In the genomic region with DNA sequence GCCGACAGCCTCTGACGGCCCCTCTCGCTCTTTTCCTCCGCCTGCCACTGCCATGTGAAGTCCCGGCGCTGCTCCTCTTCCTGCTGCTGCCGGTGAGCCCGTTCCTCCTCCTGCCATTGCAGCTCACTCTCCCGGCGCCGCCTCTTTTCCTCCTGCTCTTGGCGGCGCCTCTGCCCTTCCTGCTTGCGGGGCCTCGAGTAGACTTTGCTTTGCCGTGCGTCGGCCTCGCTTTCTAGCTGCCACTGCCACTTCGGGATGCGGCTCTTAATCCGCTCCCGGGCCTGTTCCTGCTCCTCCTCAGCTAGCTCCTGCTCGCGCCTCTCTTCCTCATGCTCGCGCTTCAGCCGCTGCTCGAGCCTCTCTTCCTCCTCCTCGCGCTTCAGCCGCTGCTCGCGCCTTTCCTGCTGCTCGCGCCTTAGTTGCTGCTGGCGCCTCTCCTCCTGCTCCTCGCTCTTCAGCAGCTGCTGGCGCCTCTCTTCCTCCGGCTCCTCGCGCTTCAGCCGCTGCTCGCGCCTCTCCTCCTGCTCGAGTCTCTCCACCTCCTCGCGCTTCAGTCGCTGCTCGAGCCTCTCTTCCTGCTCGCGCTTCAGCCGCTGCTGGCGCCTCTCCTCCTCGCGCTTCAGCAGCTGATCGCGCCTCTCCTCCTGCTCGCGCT, we compare ENCODE assay signal across 9 cellular contexts. TPM values are rescaled to one million over a fixed set of nuclear protein-coding genes. Genes with fewer than 3 reads are reported as not detected.
DNase-seq lines count a peak whose midpoint lies in the region; ATAC-seq lines count a peak whose summit lies in the region.
"Had no signal": no experiment of that assay in that cellular context is flagged by ENCODE, and none has a peak within 500 bp of the region (broad histone marks: within the 10 kb centered on the region; RNA-seq: fewer than 3 reads in every experiment).

No MANE protein-coding gene starts in this region.

- H3K4me3 ChIP-seq in right cardiac atrium (ENCODE audit: low read length): peak overlapping the region; percentile 54
- peak overlapping the region; percentile 69 for H3K4me3 ChIP-seq in skeletal muscle satellite cell (ENCODE audit: low read length)

- CTCF ChIA-PET in activated naive CD4-positive, alpha-beta T cell treated with anti-CD3 and anti-CD28 coated beads, Interleukin-2, amount 10 ng/mL, durations not matched to agents 7 days and 5 days (lab: Charles Lee): interaction anchor here (0.7 to 6.4 kb wide), 5 partner anchors 38 to 78 kb away, joined by 3 to 46 read pairs (median 8); no protein-coding TSS in a partner anchor

- no peak overlapping the region for H3K4me3 Mint-ChIP-seq in activated naive CD4-positive, alpha-beta T cell treated with anti-CD3 and anti-CD28 coated beads, Interleukin-2, amount 10 ng/mL, durations not matched to agents 7 days and 5 days

- H3K9me3 Mint-ChIP-seq in activated naive CD4-positive, alpha-beta T cell treated with anti-CD3 and anti-CD28 coated beads, Interleukin-2, amount 10 ng/mL, durations not matched to agents 7 days and 5 days: peaks cover 7% of the 10 kb centered on the region

- peaks cover 8% of the 10 kb centered on the region for H3K27me3 ChIP-seq in right cardiac atrium (ENCODE audit: control insufficient read depth, insufficient read depth)
- peaks cover 81% of the 10 kb centered on the region for H3K27me3 ChIP-seq in skeletal muscle satellite cell (ENCODE audit: control insufficient read depth, insufficient read depth, low read length)

- peak overlapping the region; percentile 92 for H3K4me2 ChIP-seq in skeletal muscle satellite cell (ENCODE audit: low read length)

- WGBS in right cardiac atrium: under 1% methylated on average over 60 of the region's 60 CpGs

- H3K4me1 ChIP-seq in right cardiac atrium (ENCODE audit: control insufficient read depth, insufficient read depth, low read length): peaks cover 19% of the 10 kb centered on the region
- peaks cover 49% of the 10 kb centered on the region for H3K4me1 ChIP-seq in skeletal muscle satellite cell (ENCODE audit: control insufficient read depth, insufficient read depth, low read length)

- H3K36me3 Mint-ChIP-seq in activated naive CD4-positive, alpha-beta T cell treated with anti-CD3 and anti-CD28 coated beads, Interleukin-2, amount 10 ng/mL, durations not matched to agents 7 days and 5 days: peaks cover 3% of the 10 kb centered on the region

- peaks cover 2% of the 10 kb centered on the region for H3K9me3 ChIP-seq in right cardiac atrium (ENCODE audit: control insufficient read depth, low read length)
- H3K9me3 ChIP-seq in skeletal muscle satellite cell (replicated peaks; ENCODE audit: low read length): peaks cover 9% of the 10 kb centered on the region

- peak; percentile 17 for DNase-seq in NCI-H510A treated with DMSO at 0.1 percent for 48 hours (lab: John Stamatoyannopoulos, UW)
- no peak for DNase-seq in NCI-H510A (lab: John Stamatoyannopoulos, UW)
- DNase-seq in NCI-H2029 (lab: John Stamatoyannopoulos, UW): peak; percentile 13
- DNase-seq in activated naive CD4-positive, alpha-beta T cell treated with anti-CD3 and anti-CD28 coated beads, Interleukin-2, amount 10 ng/mL, durations not matched to agents 7 days and 5 days: peak; percentile 52
- peak; percentile 35 to 66 (median 56) for DNase-seq in right cardiac atrium
- DNase-seq in midbrain (lab: John Stamatoyannopoulos, UW): no peak
- DNase-seq: DND-41 had no signal

- H3K27ac ChIP-seq in right cardiac atrium (ENCODE audit: low read length): no peak overlapping the region

- intact Hi-C loops in right cardiac atrium (cut with DNase I): no loop called here

- H3K9ac ChIP-seq in skeletal muscle satellite cell (ENCODE audit: low read depth, low read length): no peak overlapping the region

- H3K36me3 ChIP-seq in skeletal muscle satellite cell (ENCODE audit: insufficient read depth, low read length): no peaks in the 10 kb centered on the region

- peaks cover 5% of the 10 kb centered on the region for H3K4me1 Mint-ChIP-seq in activated naive CD4-positive, alpha-beta T cell treated with anti-CD3 and anti-CD28 coated beads, Interleukin-2, amount 10 ng/mL, durations not matched to agents 7 days and 5 days

- peaks cover 23% of the 10 kb centered on the region for H3K27me3 Mint-ChIP-seq in activated naive CD4-positive, alpha-beta T cell treated with anti-CD3 and anti-CD28 coated beads, Interleukin-2, amount 10 ng/mL, durations not matched to agents 7 days and 5 days

- peak; percentile 45 to 63 for ATAC-seq in right cardiac atrium
- ATAC-seq in GM21528 (IDR thresholded peaks at IDR 0.05; ENCODE audit: low FRiP score, unreplicated experiment): no peak

- H3K27ac Mint-ChIP-seq in activated naive CD4-positive, alpha-beta T cell treated with anti-CD3 and anti-CD28 coated beads, Interleukin-2, amount 10 ng/mL, durations not matched to agents 7 days and 5 days: no peak overlapping the region

RNA-seq across cellular contexts. Expression of a gene that starts 4.3 kb away (rescaled TPM):
- total RNA-seq in right cardiac atrium: under 1 TPM; 0.03 to 0.11 (median 0.10) TPM
- 0.09 TPM for polyA plus RNA-seq in right cardiac atrium
- not detected in 2 replicates for total RNA-seq in skeletal muscle satellite cell (2012; rRNA removed)

RNA-seq across cellular contexts. Expression of a gene that starts 22.1 kb away (rescaled TPM):
- total RNA-seq in right cardiac atrium: not detected
- not detected for polyA plus RNA-seq in right cardiac atrium
- total RNA-seq in skeletal muscle satellite cell (2012; rRNA removed): not detected in 2 replicates

RNA-seq across cellular contexts. Expression of a gene that starts 48.0 kb away (rescaled TPM):
- total RNA-seq in right cardiac atrium: not detected
- not detected for polyA plus RNA-seq in right cardiac atrium
- not detected in 2 replicates for total RNA-seq in skeletal muscle satellite cell (2012; rRNA removed)

Comparison
In these comparisons a context has a peak if more than half of its experiments do, and no peak if none do; other contexts are left out.
1. DNase-seq: peak in NCI-H510A treated with DMSO at 0.1 percent for 48 hours (single experiment), NCI-H2029 (single experiment), activated naive CD4-positive, alpha-beta T cell treated with anti-CD3 and anti-CD28 coated beads, Interleukin-2, amount 10 ng/mL, durations not matched to agents 7 days and 5 days (single experiment) and right cardiac atrium (3 of 3); none in NCI-H510A (single experiment) and midbrain (single experiment).